In the genomic region with DNA sequence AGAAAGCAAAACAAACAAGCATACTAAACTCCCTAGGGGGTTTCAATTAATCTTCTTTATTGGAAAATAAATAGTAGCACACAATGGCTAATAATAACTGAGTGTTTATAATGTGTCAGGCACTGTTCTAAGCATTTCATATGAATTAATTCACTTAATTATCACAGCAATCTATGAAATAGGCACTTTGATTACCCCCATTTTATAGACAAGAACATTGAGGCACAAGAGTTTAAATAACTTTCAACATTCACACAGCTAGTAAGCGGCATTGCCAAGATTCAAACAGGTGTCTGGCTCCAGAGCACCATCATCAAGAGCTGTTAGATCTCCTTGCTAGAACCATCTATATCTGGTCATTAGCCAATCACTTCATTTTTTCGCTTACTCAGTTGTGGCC, we compare ENCODE assay signal across 26 cellular contexts. TPM values are rescaled to one million over a fixed set of nuclear protein-coding genes. Genes with fewer than 3 reads are reported as not detected.
DNase-seq lines count a peak whose midpoint lies in the region; ATAC-seq, FAIRE-seq and TF ChIP-seq lines count a peak whose summit lies in the region.
"Had no signal": no experiment of that assay in that cellular context is flagged by ENCODE, and none has a peak within 500 bp of the region (broad histone marks: within the 10 kb centered on the region; RNA-seq: fewer than 3 reads in every experiment).

No MANE protein-coding gene starts in this region.

- WGBS in HepG2 (ENCODE audit: low lambda C conversion rate) = 100% methylated on average over 2 of the region's 2 CpGs
- 94% methylated on average over 2 of the region's 2 CpGs for WGBS in right lobe of liver (ENCODE audit: insufficient coverage, low coverage, low lambda C conversion rate, missing lambda C conversion rate)
- 95 to 97% methylated on average over 2 of the region's 2 CpGs for WGBS in testis, 2 donors

- peaks cover 14% of the 10 kb centered on the region for H3F3A ChIP-seq in PC-3 (ENCODE audit: low read length, unreplicated experiment)

- H3K27ac ChIP-seq in HepG2 (ENCODE audit: extremely low read length, insufficient read depth, low read length) (no peak overlapping the region), right lobe of liver (no peak overlapping the region), PC-3 (ENCODE audit: low read length) (no peak overlapping the region), SJSA1 (peak overlapping the region; percentile 95), temporal lobe (ENCODE audit: low read depth, low read length) (peak overlapping the region; percentile 37), testis (no peak overlapping the region)
- H3K27ac ChIP-seq: 22Rv1; BLaER1 treated with 17β-estradiol and CSF1 and Interleukin-3, amounts not matched to agents 10 nM and 100 nM; GM23248 had no signal

- TF ChIP-seq EP300 in HepG2 (IDR thresholded peaks at IDR 0.05; ENCODE audit: low read depth in 2 of 2, low read length in 2 of 2) = no peak
- TF ChIP-seq EP300 in HepG2 (CRISPR knock-in tag; IDR thresholded peaks at IDR 0.05; ENCODE audit: borderline replicate concordance) = no peak

- no peak for FAIRE-seq in HepG2 (lab: Jason Lieb, UNC)
- FAIRE-seq: A204.1, D721Med, GM12891, H1 had no signal

- H2AFZ ChIP-seq in HepG2 (ENCODE audit: low read length) = no peak overlapping the region
- no peak overlapping the region for H2AFZ ChIP-seq in PC-3 (ENCODE audit: low read length)
- H2AFZ ChIP-seq: GM23248 had no signal

- H3K4me1 ChIP-seq in HepG2 (ENCODE audit: insufficient read depth, low read length) (no peaks in the 10 kb centered on the region), right lobe of liver (peaks cover 0 to 3% (median 0%) of the 10 kb centered on the region in 4 donors), PC-3 (ENCODE audit: insufficient read depth, low read length) (peaks cover 60% of the 10 kb centered on the region), SJSA1 (replicated peaks) (peaks cover 60% of the 10 kb centered on the region), testis (no peaks in the 10 kb centered on the region)
- H3K4me1 ChIP-seq: BE2C; BLaER1 treated with 17β-estradiol and CSF1 and Interleukin-3, amounts not matched to agents 10 nM and 100 nM had no signal

- in situ Hi-C loops in HepG2 (cut with HindIII; ENCODE audit: extremely low pct_ligation_motif_present, low pct_unique_long_range_greater_than_20kb) = loop anchor here (25.0 kb wide), 1 partner anchor 955 kb away; no protein-coding TSS in a partner anchor

- TF ChIP-seq CTCF in HepG2 (CRISPR knock-in tag; IDR thresholded peaks at IDR 0.05) (no peak), right lobe of liver (IDR thresholded peaks at IDR 0.05) (no peak), PC-3 (conservative IDR thresholded peaks at IDR 0.05; ENCODE audit: low read depth, low read length) (no peak), testis (IDR thresholded peaks at IDR 0.05) (no peak)

- H3K79me2 ChIP-seq in HepG2 (ENCODE audit: insufficient read depth, low read length) (no peaks in the 10 kb centered on the region), PC-3 (ENCODE audit: low read length) (peaks cover 26% of the 10 kb centered on the region)

- H3K9me3 ChIP-seq in HepG2 (ENCODE audit: low read length) (no peaks in the 10 kb centered on the region), right lobe of liver (no peaks in the 10 kb centered on the region), PC-3 (ENCODE audit: low read length) (no peaks in the 10 kb centered on the region), SJSA1 (replicated peaks) (no peaks in the 10 kb centered on the region), testis (no peaks in the 10 kb centered on the region)
- H3K9me3 ChIP-seq: BE2C; BLaER1 treated with 17β-estradiol and CSF1 and Interleukin-3, amounts not matched to agents 10 nM and 100 nM had no signal

- no peak for TF ChIP-seq POLR2A in HepG2 (IDR thresholded peaks at IDR 0.05; ENCODE audit: insufficient read depth in 1 of 2, low read depth in 2 of 2, low read length in 2 of 2)
- TF ChIP-seq POLR2A in right lobe of liver (IDR thresholded peaks at IDR 0.05) = no peak
- no peak for TF ChIP-seq POLR2A in testis (IDR thresholded peaks at IDR 0.05)

- DNase-seq in HepG2 (ENCODE audit: low spot score) (no peak), right lobe of liver (no peak), PC-3 (no peak), SJSA1 (ENCODE audit: low read depth in 1 of 2, low spot score in 2 of 2) (no peak), NCI-H748 (lab: John Stamatoyannopoulos, UW; ENCODE audit: unreplicated experiment) (no peak), testis (no peak)
- DNase-seq: ACHN; AML-193; BE2C; CD4-positive, alpha-beta T cell; CD8-positive, alpha-beta memory T cell; DMS 273 treated with DMSO at 0.1 percent for 48 hours; DMS53; DMS79 treated with DMSO at 0.1 percent for 48 hours; GF-D8; GM23248; H7; HCEC 1CT had no signal

- no peak for ATAC-seq in HepG2
- no peak for ATAC-seq in right lobe of liver
- ATAC-seq in PC-3 = no peak
- ATAC-seq in GM21447 (IDR thresholded peaks at IDR 0.05; ENCODE audit: unreplicated experiment) = no peak

- H3K9me2 ChIP-seq in PC-3 (replicated peaks; ENCODE audit: low read length) = no peaks in the 10 kb centered on the region

- TF ChIP-seq RAD21 in HepG2 (CRISPR knock-in tag; IDR thresholded peaks at IDR 0.05) = no peak

- H4K20me1 ChIP-seq in HepG2 (ENCODE audit: insufficient read depth, low read length) (no peaks in the 10 kb centered on the region; the same call in 1 of the 2 replicates), PC-3 (ENCODE audit: low read length) (no peaks in the 10 kb centered on the region)
- H4K20me1 ChIP-seq: BLaER1 treated with 17β-estradiol and CSF1 and Interleukin-3, amounts not matched to agents 10 nM and 100 nM had no signal

- H3K36me3 ChIP-seq in HepG2 (replicated peaks in 1 of 2; ENCODE audit: control insufficient read depth in 1 of 2, insufficient read depth in 2 of 2, low read length in 2 of 2) = no peaks in the 10 kb centered on the region
- no peaks in the 10 kb centered on the region for H3K36me3 ChIP-seq in right lobe of liver
- no peaks in the 10 kb centered on the region for H3K36me3 ChIP-seq in PC-3 (ENCODE audit: low read depth, low read length)
- H3K36me3 ChIP-seq in SJSA1 = no peaks in the 10 kb centered on the region
- no peaks in the 10 kb centered on the region for H3K36me3 ChIP-seq in testis (ENCODE audit: low read depth, missing control alignments)

- POLR2A ChIA-PET in HepG2 (lab: Yijun Ruan, JAX) (no interaction called here), PC-3 (lab: Charles Lee; ENCODE audit: unreplicated experiment) (interaction anchor here (0.6 to 0.7 kb wide), 3 partner anchors 43 to 436 kb away, joined by 4 to 10 read pairs (median 6); a partner anchor contains a TSS)

- H3K4me3 ChIP-seq in HepG2 (replicated peaks in 1 of 3; ENCODE audit: insufficient read depth in 1 of 3, low read depth in 2 of 3, low read length in 3 of 3) (no peak overlapping the region), right lobe of liver (no peak overlapping the region), PC-3 (ENCODE audit: low read length) (no peak overlapping the region), SJSA1 (no peak overlapping the region), testis (no peak overlapping the region)
- H3K4me3 ChIP-seq: BLaER1 treated with 17β-estradiol and CSF1 and Interleukin-3, amounts not matched to agents 10 nM and 100 nM; GM23248 had no signal

- BruUV-seq in HepG2 (replicated peaks; lab: Mats Ljungman, UMichigan) (no TSS peak), PC-3 (replicated peaks; lab: Mats Ljungman, UMichigan) (no TSS peak)

- CTCF ChIA-PET in HepG2 (lab: Yijun Ruan, JAX; ENCODE audit: low intra/inter-chr PET ratio, low total read pairs) (no interaction called here), PC-3 (lab: Charles Lee) (interaction anchor here (0.6 kb wide), 1 partner anchor 388 kb away, joined by 4 read pairs; no protein-coding TSS in a partner anchor)

- H3K9ac ChIP-seq in HepG2 (ENCODE audit: insufficient read depth, low read depth, low read length) (no peak overlapping the region), PC-3 (ENCODE audit: low read length) (no peak overlapping the region)
- H3K9ac ChIP-seq: BLaER1 treated with 17β-estradiol and CSF1 and Interleukin-3, amounts not matched to agents 10 nM and 100 nM; GM23248 had no signal

- intact Hi-C loops in HepG2 (cut with micrococcal nuclease; ENCODE audit: unreplicated experiment) = no loop called here
- intact Hi-C loops in right lobe of liver (cut with DNase I) = no loop called here
- intact Hi-C loops in PC-3 (cut with micrococcal nuclease) = loop anchor here (5.0 kb wide), 1 partner anchor 300 kb away; a partner anchor contains a TSS
- intact Hi-C loops in testis (cut with DNase I; ENCODE audit: low total_unique reads) = no loop called here

- no peaks in the 10 kb centered on the region for H3K27me3 ChIP-seq in HepG2 (ENCODE audit: control insufficient read depth in 1 of 2, insufficient read depth in 2 of 2, low read length in 2 of 2)
- no peaks in the 10 kb centered on the region for H3K27me3 ChIP-seq in right lobe of liver
- no peaks in the 10 kb centered on the region for H3K27me3 ChIP-seq in PC-3 (ENCODE audit: low read length)
- H3K27me3 ChIP-seq in SJSA1 (replicated peaks) = no peaks in the 10 kb centered on the region
- no peaks in the 10 kb centered on the region for H3K27me3 ChIP-seq in testis
- H3K27me3 ChIP-seq: BE2C; BLaER1 treated with 17β-estradiol and CSF1 and Interleukin-3, amounts not matched to agents 10 nM and 100 nM had no signal

- no peak overlapping the region for H3K4me2 ChIP-seq in HepG2 (ENCODE audit: low read depth, low read length)
- peak overlapping the region; percentile 73; the same call in 1 of the 2 replicates for H3K4me2 ChIP-seq in PC-3 (ENCODE audit: low read length)
- H3K4me2 ChIP-seq: BLaER1 treated with 17β-estradiol and CSF1 and Interleukin-3, amounts not matched to agents 10 nM and 100 nM had no signal

RNA-seq across cellular contexts. Expression of a gene that starts 43.1 kb away (rescaled TPM):
- total RNA-seq in HepG2 (2016; rRNA removed; fragmentation: Illumina TruSeq; extraction: Trizol) (49.9 and 84.2 TPM in 2 replicates), right lobe of liver (10 to 100 TPM; 35.4 to 84.9 (median 49.4) TPM), PC-3 (2014; rRNA removed) (36.6 and 51.5 TPM in 2 replicates), temporal lobe (32.9 TPM), testis (10 to 100 TPM; 41.3 to 46.9 TPM)
- 12.9 and 14.2 TPM in 2 replicates for total RNA-seq in HepG2 (2016; cell fraction: cytosol; rRNA removed; fragmentation: Illumina TruSeq; extraction: Trizol; ENCODE audit: low read depth)
- 49.2 and 86.3 TPM in 2 replicates for total RNA-seq in HepG2 (2016; cell fraction: insoluble cytoplasmic fraction; rRNA removed; fragmentation: Illumina TruSeq; extraction: Trizol)
- total RNA-seq in HepG2 (2016; cell fraction: membrane; rRNA removed; fragmentation: Illumina TruSeq; extraction: Trizol) = 29.1 and 33.4 TPM in 2 replicates
- 75.4 and 86.0 TPM in 2 replicates for total RNA-seq in HepG2 (2016; cell fraction: nucleus; rRNA removed; fragmentation: Illumina TruSeq; extraction: Trizol)
- polyA plus RNA-seq in HepG2 (2011; rRNA removed) (79.7 and 105 TPM in 2 replicates), testis (ENCODE audit: insufficient read depth, low read depth, low replicate concordance) (118 TPM)
- polyA plus RNA-seq in HepG2 (2011; cell fraction: cytosol; rRNA removed) = 63.3 and 100 TPM in 2 replicates
- 24.2 and 26.5 TPM in 2 replicates for polyA plus RNA-seq in HepG2 (2011; cell fraction: nucleus; rRNA removed)
- 56.3 and 103 TPM in 2 replicates for polyA plus RNA-seq in HepG2 (2012)
- 12.6 and 13.4 TPM in 2 replicates for polyA plus RNA-seq in HepG2 (2016; cell fraction: cytosol; fragmentation: Illumina TruSeq; extraction: Trizol; ENCODE audit: low read depth)
- 48.2 and 49.2 TPM in 2 replicates for polyA plus RNA-seq in HepG2 (2016; cell fraction: insoluble cytoplasmic fraction; fragmentation: Illumina TruSeq; extraction: Trizol; ENCODE audit: low read depth)
- 27.2 and 33.0 TPM in 2 replicates for polyA plus RNA-seq in HepG2 (2016; cell fraction: membrane; fragmentation: Illumina TruSeq; extraction: Trizol; ENCODE audit: low read depth)
- 84.6 and 95.4 TPM in 2 replicates for polyA plus RNA-seq in HepG2 (2016; cell fraction: nucleus; fragmentation: Illumina TruSeq; extraction: Trizol; ENCODE audit: insufficient read depth, low read depth)
- polyA minus RNA-seq in HepG2 (2011; rRNA and poly(A)+ RNA removed; ENCODE audit: low replicate concordance) = 22.7 and 35.1 TPM in 2 replicates
- 55.6 and 56.6 TPM in 2 replicates for polyA minus RNA-seq in HepG2 (2011; cell fraction: cytosol; rRNA and poly(A)+ RNA removed)
- polyA minus RNA-seq in HepG2 (2011; cell fraction: nucleus; rRNA and poly(A)+ RNA removed) = 29.0 and 33.7 TPM in 2 replicates
- 37.2 and 38.5 TPM in 2 replicates for total RNA-seq in SJSA1 (2014; rRNA removed; shearing (Covaris generic))

RNA-seq across cellular contexts. Expression of a gene that starts 44.4 kb away (rescaled TPM):
- 13.0 and 23.5 TPM in 2 replicates for total RNA-seq in HepG2 (2016; rRNA removed; fragmentation: Illumina TruSeq; extraction: Trizol)
- total RNA-seq in HepG2 (2016; cell fraction: cytosol; rRNA removed; fragmentation: Illumina TruSeq; extraction: Trizol; ENCODE audit: low read depth) = 4.5 and 6.3 TPM in 2 replicates
- 12.6 and 21.3 TPM in 2 replicates for total RNA-seq in HepG2 (2016; cell fraction: insoluble cytoplasmic fraction; rRNA removed; fragmentation: Illumina TruSeq; extraction: Trizol)
- total RNA-seq in HepG2 (2016; cell fraction: membrane; rRNA removed; fragmentation: Illumina TruSeq; extraction: Trizol) = 9.5 and 11.4 TPM in 2 replicates
- 9.5 and 11.1 TPM in 2 replicates for total RNA-seq in HepG2 (2016; cell fraction: nucleus; rRNA removed; fragmentation: Illumina TruSeq; extraction: Trizol)
- polyA plus RNA-seq in HepG2 (2011; rRNA removed) = 2.2 and 3.5 TPM in 2 replicates
- 1.6 and 2.0 TPM in 2 replicates for polyA plus RNA-seq in HepG2 (2011; cell fraction: cytosol; rRNA removed)
- 1.0 and 1.6 TPM in 2 replicates for polyA plus RNA-seq in HepG2 (2011; cell fraction: nucleus; rRNA removed)
- polyA plus RNA-seq in HepG2 (2012) = 1.7 and 5.3 TPM in 2 replicates
- polyA plus RNA-seq in HepG2 (2016; cell fraction: cytosol; fragmentation: Illumina TruSeq; extraction: Trizol; ENCODE audit: low read depth) = 0.66 and 0.94 TPM in 2 replicates
- 13.7 and 16.2 TPM in 2 replicates for polyA plus RNA-seq in HepG2 (2016; cell fraction: insoluble cytoplasmic fraction; fragmentation: Illumina TruSeq; extraction: Trizol; ENCODE audit: low read depth)
- 2.6 and 3.1 TPM in 2 replicates for polyA plus RNA-seq in HepG2 (2016; cell fraction: membrane; fragmentation: Illumina TruSeq; extraction: Trizol; ENCODE audit: low read depth)
- polyA plus RNA-seq in HepG2 (2016; cell fraction: nucleus; fragmentation: Illumina TruSeq; extraction: Trizol; ENCODE audit: insufficient read depth, low read depth) = 11.7 and 12.4 TPM in 2 replicates
- 10.5 and 39.5 TPM in 2 replicates for polyA minus RNA-seq in HepG2 (2011; rRNA and poly(A)+ RNA removed; ENCODE audit: low replicate concordance)
- polyA minus RNA-seq in HepG2 (2011; cell fraction: cytosol; rRNA and poly(A)+ RNA removed) = 1.9 and 3.3 TPM in 2 replicates
- 2.1 and 3.9 TPM in 2 replicates for polyA minus RNA-seq in HepG2 (2011; cell fraction: nucleus; rRNA and poly(A)+ RNA removed)
- total RNA-seq in right lobe of liver = 1 to 10 TPM in 3 of 6 experiments, under 1 TPM in 3; 0.83 to 3.1 (median 1.2) TPM
- total RNA-seq in PC-3 (2014; rRNA removed) = 24.9 and 25.4 TPM in 2 replicates
- total RNA-seq in SJSA1 (2014; rRNA removed; shearing (Covaris generic)) = 4.8 and 10.3 TPM in 2 replicates
- 2.5 TPM for total RNA-seq in temporal lobe
- 10 to 100 TPM; 11.8 to 13.4 TPM for total RNA-seq in testis
- 14.6 TPM for polyA plus RNA-seq in testis (ENCODE audit: insufficient read depth, low read depth, low replicate concordance)

Comparison
In these comparisons a context has a peak if more than half of its experiments do, and no peak if none do; other contexts are left out.
1. H3K27ac ChIP-seq: peak in SJSA1 (single experiment) and temporal lobe (single experiment); none in HepG2 (single experiment), right lobe of liver (0 of 3), PC-3 (single experiment) and testis (0 of 2).